ENCODE assay signal across 1 cellular context in the genomic region with DNA sequence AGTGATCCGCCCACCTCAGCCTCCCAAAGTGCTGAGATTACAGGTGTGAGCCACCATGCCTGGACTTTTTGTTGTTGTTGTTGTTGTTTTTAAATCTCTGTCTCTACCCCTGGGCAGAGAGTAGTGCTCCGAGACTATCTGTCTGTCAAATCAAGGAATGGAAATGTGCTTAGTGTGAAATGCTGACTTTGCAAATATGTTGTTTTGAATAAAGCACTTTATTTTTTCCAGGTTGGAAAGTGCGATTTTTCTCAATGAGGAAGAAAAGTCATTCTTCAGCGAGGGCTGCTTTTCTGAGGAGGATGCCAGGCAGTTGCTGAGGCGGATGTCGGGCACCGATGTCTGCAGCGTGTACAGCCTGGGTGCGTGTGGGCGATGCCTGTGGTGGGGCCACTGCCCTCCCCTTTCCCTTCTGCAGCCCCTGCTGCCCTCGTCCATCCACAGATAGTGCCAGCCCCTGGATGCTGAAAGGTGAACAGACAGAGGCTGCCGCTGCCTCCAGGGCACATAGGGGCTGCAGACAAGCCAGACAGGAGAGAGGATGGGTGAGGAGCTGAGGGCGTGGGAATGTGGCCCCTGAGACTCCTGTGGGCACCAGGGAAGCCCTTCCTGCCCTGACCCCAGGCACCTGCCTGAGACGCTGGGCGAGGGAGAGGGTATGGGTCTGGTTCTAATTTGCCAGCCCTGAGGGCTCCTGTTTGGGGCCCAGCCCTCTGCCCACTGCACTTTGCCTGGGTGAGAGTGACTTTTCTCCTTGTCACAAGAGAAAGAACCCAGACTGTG.
A peak's percentile ranks its signal among the peaks of the same experiment; 100 is the strongest.
TF ChIP-seq lines count a peak whose summit lies in the region.

No MANE protein-coding gene starts in this region.

TF ChIP-seq in IMR-90, 13 proteins besides CTCF, POLR2A, EP300 and RAD21:
- TF ChIP-seq BHLHE40 (IDR thresholded peaks at IDR 0.05; ENCODE audit: low read depth, low read length) (no peak), MAFK (IDR thresholded peaks at IDR 0.05; ENCODE audit: low read depth, low read length) (peak; percentile 98)
- TF ChIP-seq, protein P1, sequence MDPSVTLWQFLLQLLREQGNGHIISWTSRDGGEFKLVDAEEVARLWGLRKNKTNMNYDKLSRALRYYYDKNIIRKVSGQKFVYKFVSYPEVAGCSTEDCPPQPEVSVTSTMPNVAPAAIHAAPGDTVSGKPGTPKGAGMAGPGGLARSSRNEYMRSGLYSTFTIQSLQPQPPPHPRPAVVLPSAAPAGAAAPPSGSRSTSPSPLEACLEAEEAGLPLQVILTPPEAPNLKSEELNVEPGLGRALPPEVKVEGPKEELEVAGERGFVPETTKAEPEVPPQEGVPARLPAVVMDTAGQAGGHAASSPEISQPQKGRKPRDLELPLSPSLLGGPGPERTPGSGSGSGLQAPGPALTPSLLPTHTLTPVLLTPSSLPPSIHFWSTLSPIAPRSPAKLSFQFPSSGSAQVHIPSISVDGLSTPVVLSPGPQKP (IDR thresholded peaks at IDR 0.05; ENCODE audit: borderline replicate concordance, low read depth, low read length) = no peak
TF ChIP-seq in IMR-90: peak in this region for 1.
